In the genomic region with DNA sequence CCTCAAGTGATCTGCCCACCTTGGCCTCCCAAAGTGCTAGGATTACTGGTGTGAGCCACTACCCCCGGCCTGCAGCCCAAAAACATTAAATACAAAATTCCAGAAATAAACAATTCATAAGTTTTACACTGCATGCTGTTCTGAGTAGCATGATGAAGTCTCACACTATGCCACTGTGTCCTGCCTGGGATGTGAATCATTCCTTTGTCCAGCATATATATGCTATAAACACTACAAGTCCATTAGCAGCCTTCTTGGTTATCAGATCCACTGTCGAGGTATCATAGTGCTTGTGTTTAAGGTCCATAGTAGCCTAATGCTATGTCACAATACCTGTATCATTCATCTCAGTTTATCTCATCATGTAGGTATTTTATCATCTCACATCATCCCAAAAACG, we compare ENCODE assay signal across 30 cellular contexts.
"Had no signal": no experiment of that assay in that cellular context is flagged by ENCODE, and none has a peak within 500 bp of the region (broad histone marks: within the 10 kb centered on the region; RNA-seq: fewer than 3 reads in every experiment).

No MANE protein-coding gene starts in this region.

- H3K9me3 Mint-ChIP-seq: activated CD4-positive, alpha-beta memory T cell treated with anti-CD3 and anti-CD28 coated beads for 36 hours; activated CD4-positive, alpha-beta T cell treated with anti-CD3 and anti-CD28 coated beads, Interleukin-2, amount 10 ng/mL, durations not matched to agents 24 days and 14 days; activated naive CD4-positive, alpha-beta T cell treated with anti-CD3 and anti-CD28 coated beads for 36 hours; activated T-helper 1 cell treated with anti-CD3 and anti-CD28 coated beads, Interleukin-12 subunit alpha, Interleukin-12 subunit beta, Interleukin-2, Interleukin-4 antibody, amounts not matched to agents 30 ng/mL and 10 ng/mL and 1 ng/mL, durations not matched to agents 14 hours and 24 hours and 36 hours; activated T-helper 2 cell treated with anti-CD3 and anti-CD28 coated beads, Interferon-gamma antibody, Interleukin-2, Interleukin-4, amounts not matched to agents 10 μg/mL and 5 μg/mL and 100 μg/mL, durations not matched to agents 14 hours and 24 hours and 36 hours; effector memory CD8-positive, alpha-beta T cell had no signal

- H3K4me3 Mint-ChIP-seq: activated CD4-positive, alpha-beta memory T cell treated with anti-CD3 and anti-CD28 coated beads for 36 hours; activated CD4-positive, alpha-beta T cell treated with anti-CD3 and anti-CD28 coated beads for 36 hours; activated CD4-positive, alpha-beta T cell treated with anti-CD3 and anti-CD28 coated beads, Interleukin-2, amount 10 ng/mL, durations not matched to agents 24 days and 14 days; activated CD8-positive, alpha-beta memory T cell treated with anti-CD3 and anti-CD28 coated beads, Interleukin-2, amount 10 ng/mL, durations not matched to agents 7 days and 5 days; activated CD8-positive, alpha-beta T cell treated with anti-CD3 and anti-CD28 coated beads, Interleukin-2, amount 10 ng/mL, durations not matched to agents 7 days and 5 days; activated naive CD4-positive, alpha-beta T cell treated with anti-CD3 and anti-CD28 coated beads for 36 hours; activated naive CD8-positive, alpha-beta T cell; activated T-helper 1 cell treated with anti-CD3 and anti-CD28 coated beads, Interleukin-12 subunit alpha, Interleukin-12 subunit beta, Interleukin-2, Interleukin-4 antibody, amounts not matched to agents 30 ng/mL and 10 ng/mL and 1 ng/mL, durations not matched to agents 14 hours and 24 hours and 36 hours; effector memory CD8-positive, alpha-beta T cell had no signal

- H3K27me3 Mint-ChIP-seq: activated CD4-positive, alpha-beta memory T cell treated with anti-CD3 and anti-CD28 coated beads for 36 hours; activated CD4-positive, alpha-beta T cell treated with anti-CD3 and anti-CD28 coated beads for 36 hours; activated CD4-positive, alpha-beta T cell treated with anti-CD3 and anti-CD28 coated beads, Interleukin-2, amount 10 ng/mL, durations not matched to agents 24 days and 14 days; activated CD8-positive, alpha-beta memory T cell treated with anti-CD3 and anti-CD28 coated beads, Interleukin-2, amount 10 ng/mL, durations not matched to agents 7 days and 5 days; activated naive CD8-positive, alpha-beta T cell; effector memory CD8-positive, alpha-beta T cell had no signal

- H3K27ac Mint-ChIP-seq: activated CD4-positive, alpha-beta memory T cell treated with anti-CD3 and anti-CD28 coated beads for 36 hours; activated CD4-positive, alpha-beta T cell treated with anti-CD3 and anti-CD28 coated beads for 36 hours; activated CD4-positive, alpha-beta T cell treated with anti-CD3 and anti-CD28 coated beads, Interleukin-2, amount 10 ng/mL, durations not matched to agents 24 days and 14 days; activated CD8-positive, alpha-beta memory T cell treated with anti-CD3 and anti-CD28 coated beads, Interleukin-2, amount 10 ng/mL, durations not matched to agents 7 days and 5 days; activated CD8-positive, alpha-beta T cell treated with anti-CD3 and anti-CD28 coated beads, Interleukin-2, amount 10 ng/mL, durations not matched to agents 7 days and 5 days; activated naive CD4-positive, alpha-beta T cell treated with anti-CD3 and anti-CD28 coated beads for 36 hours; activated naive CD8-positive, alpha-beta T cell; activated T-helper 1 cell treated with anti-CD3 and anti-CD28 coated beads, Interleukin-12 subunit alpha, Interleukin-12 subunit beta, Interleukin-2, Interleukin-4 antibody, amounts not matched to agents 30 ng/mL and 10 ng/mL and 1 ng/mL, durations not matched to agents 14 hours and 24 hours and 36 hours; activated T-helper 2 cell treated with anti-CD3 and anti-CD28 coated beads, Interferon-gamma antibody, Interleukin-2, Interleukin-4, amounts not matched to agents 10 μg/mL and 5 μg/mL and 100 μg/mL, durations not matched to agents 14 hours and 24 hours and 36 hours had no signal

- DNase-seq: activated CD4-positive, alpha-beta memory T cell treated with anti-CD3 and anti-CD28 coated beads for 36 hours; activated CD4-positive, alpha-beta T cell treated with anti-CD3 and anti-CD28 coated beads for 36 hours; activated CD4-positive, CD25-positive, alpha-beta regulatory T cell; activated CD4-positive, CD25-positive, alpha-beta regulatory T cell treated with anti-CD3 and anti-CD28 coated beads, Interleukin-2, amount 50 U/mL, for 72 hours; activated CD8-positive, alpha-beta memory T cell treated with anti-CD3 and anti-CD28 coated beads, Interleukin-2, amount 10 ng/mL, durations not matched to agents 7 days and 5 days; activated CD8-positive, alpha-beta memory T cell treated with anti-CD3 and anti-CD28 coated beads, Interleukin-2, amount 50 U/mL, for 4 hours; activated CD8-positive, alpha-beta T cell treated with anti-CD3 and anti-CD28 coated beads, Interleukin-2, amount 10 ng/mL, durations not matched to agents 7 days and 5 days; activated effector memory CD4-positive, alpha-beta T cell treated with anti-CD3 and anti-CD28 coated beads, Interleukin-2, amount 50 U/mL, for 16 hours; activated naive CD4-positive, alpha-beta T cell treated with anti-CD3 and anti-CD28 coated beads for 36 hours; activated T-cell treated with anti-CD3 and anti-CD28 coated beads, Interleukin-2, amount 50 U/mL, for 1 hour; activated T-cell treated with anti-CD3 and anti-CD28 coated beads, Interleukin-2, amount 50 U/mL, for 48 hours; amniotic stem cell; anterior cingulate cortex; brain microvascular endothelial cell; caudate nucleus; cortex of kidney; dermis blood vessel endothelial cell; effector CD4-positive, alpha-beta T cell; effector memory CD8-positive, alpha-beta T cell; erythroblast; foreskin keratinocyte; heart right ventricle; T-helper 2 cell had no signal

- ATAC-seq: activated CD4-positive, alpha-beta T cell treated with anti-CD3 and anti-CD28 coated beads for 36 hours; activated CD8-positive, alpha-beta memory T cell treated with anti-CD3 and anti-CD28 coated beads, Interleukin-2, amount 10 ng/mL, durations not matched to agents 7 days and 5 days; activated CD8-positive, alpha-beta T cell treated with anti-CD3 and anti-CD28 coated beads, Interleukin-2, amount 10 ng/mL, durations not matched to agents 7 days and 5 days; effector memory CD8-positive, alpha-beta T cell; foreskin keratinocyte; gastroesophageal sphincter; heart right ventricle had no signal

- FAIRE-seq: astrocyte, colon had no signal
